9 cellular contexts compared by ENCODE assay signal in genomic region chr7:74097937-74098614, GRCh38. TPM values are rescaled to one million over a fixed set of nuclear protein-coding genes. Genes with fewer than 3 reads are reported as not detected.
DNase-seq lines count a peak whose midpoint lies in the region; ATAC-seq, FAIRE-seq and TF ChIP-seq lines count a peak whose summit lies in the region.
"Had no signal": no experiment of that assay in that cellular context is flagged by ENCODE, and none has a peak within 500 bp of the region (broad histone marks: within the 10 kb centered on the region; RNA-seq: fewer than 3 reads in every experiment).

No MANE protein-coding gene starts in this region.

- no peaks in the 10 kb centered on the region for H4K20me1 ChIP-seq in HepG2 (ENCODE audit: insufficient read depth, low read length)

- no peaks in the 10 kb centered on the region for H3K79me2 ChIP-seq in HepG2 (ENCODE audit: insufficient read depth, low read length)

- CTCF ChIA-PET in HepG2 (lab: Yijun Ruan, JAX; ENCODE audit: low intra/inter-chr PET ratio, low total read pairs), result no interaction called here

- no peaks in the 10 kb centered on the region for H3K4me1 ChIP-seq in HepG2 (ENCODE audit: insufficient read depth, low read length)

- H3K4me3 ChIP-seq in fibroblast of villous mesenchyme (ENCODE audit: low read depth, low read length) (no peak overlapping the region), HepG2 (replicated peaks in 1 of 3; ENCODE audit: insufficient read depth in 1 of 3, low read depth in 2 of 3, low read length in 3 of 3) (no peak overlapping the region)

- ATAC-seq in T-helper 17 cell (no peak), HepG2 (no peak)
- no peak for ATAC-seq in stimulated activated effector memory CD8-positive, alpha-beta T cell treated with anti-CD3 and anti-CD28 coated beads, Interleukin-12 subunit alpha, Interleukin-12 subunit beta, amount 100 ng/mL, for 72 hours

- H3K9ac ChIP-seq in HepG2 (ENCODE audit: insufficient read depth, low read depth, low read length), result no peak overlapping the region

- DNase-seq in GM03348 (ENCODE audit: low spot score), result peak; percentile 94
- no peak for DNase-seq in T-helper 17 cell
- DNase-seq in fibroblast of villous mesenchyme (ENCODE audit: low read depth), result peak; percentile 97
- DNase-seq in stimulated activated effector memory CD8-positive, alpha-beta T cell treated with anti-CD3 and anti-CD28 coated beads, Interleukin-12 subunit alpha, Interleukin-12 subunit beta, amount 100 ng/mL, for 72 hours (ENCODE audit: low spot score in 2 of 2), result no peak
- no peak for DNase-seq in HepG2 (ENCODE audit: low spot score)
- DNase-seq in NCI-H1694 treated with DMSO at 0.1 percent for 48 hours (lab: John Stamatoyannopoulos, UW), result no peak
- DNase-seq in activated CD4-positive, CD25-positive, alpha-beta regulatory T cell (lab: John Stamatoyannopoulos, UW), result no peak
- no peak for DNase-seq in DMS 273 treated with DMSO at 0.1 percent for 48 hours (lab: John Stamatoyannopoulos, UW)
- DNase-seq: activated naive CD4-positive, alpha-beta T cell treated with anti-CD3 and anti-CD28 coated beads for 36 hours had no signal

- H2AFZ ChIP-seq in HepG2 (ENCODE audit: low read length), result no peak overlapping the region

- TF ChIP-seq EP300 in HepG2 (IDR thresholded peaks at IDR 0.05; ENCODE audit: low read depth in 2 of 2, low read length in 2 of 2), result no peak
- TF ChIP-seq EP300 in HepG2 (CRISPR knock-in tag; IDR thresholded peaks at IDR 0.05; ENCODE audit: borderline replicate concordance), result no peak

- FAIRE-seq in HepG2 (lab: Jason Lieb, UNC), result no peak

- TF ChIP-seq CTCF in fibroblast of villous mesenchyme (IDR thresholded peaks at IDR 0.05; ENCODE audit: insufficient read depth, low read depth, low read length) (no peak), HepG2 (CRISPR knock-in tag; IDR thresholded peaks at IDR 0.05) (no peak)

- intact Hi-C loops in HepG2 (cut with micrococcal nuclease; ENCODE audit: unreplicated experiment), result no loop called here

- H3K4me2 ChIP-seq in HepG2 (ENCODE audit: low read depth, low read length), result no peak overlapping the region

- no peaks in the 10 kb centered on the region for H3K9me3 Mint-ChIP-seq in stimulated activated effector memory CD8-positive, alpha-beta T cell treated with anti-CD3 and anti-CD28 coated beads, Interleukin-12 subunit alpha, Interleukin-12 subunit beta, amount 100 ng/mL, for 72 hours
- H3K9me3 Mint-ChIP-seq: activated naive CD4-positive, alpha-beta T cell treated with anti-CD3 and anti-CD28 coated beads for 36 hours had no signal

- H3K9me3 ChIP-seq in T-helper 17 cell (ENCODE audit: control insufficient read depth, low read length, poor library complexity, severe bottlenecking), result no peaks in the 10 kb centered on the region
- H3K9me3 ChIP-seq in HepG2 (ENCODE audit: low read length), result no peaks in the 10 kb centered on the region

- peaks cover 9% of the 10 kb centered on the region for H3K4me1 Mint-ChIP-seq in T-helper 17 cell
- peaks cover 24% of the 10 kb centered on the region for H3K4me1 Mint-ChIP-seq in stimulated activated effector memory CD8-positive, alpha-beta T cell treated with anti-CD3 and anti-CD28 coated beads, Interleukin-12 subunit alpha, Interleukin-12 subunit beta, amount 100 ng/mL, for 72 hours

- WGBS in HepG2 (ENCODE audit: low lambda C conversion rate), result over 99% methylated on average over 10 of the region's 11 CpGs

- no peak for TF ChIP-seq RAD21 in HepG2 (CRISPR knock-in tag; IDR thresholded peaks at IDR 0.05)

- H3K27ac ChIP-seq in HepG2 (ENCODE audit: extremely low read length, insufficient read depth, low read length), result no peak overlapping the region

- no peaks in the 10 kb centered on the region for H3K27me3 ChIP-seq in HepG2 (ENCODE audit: control insufficient read depth in 1 of 2, insufficient read depth in 2 of 2, low read length in 2 of 2)

- no peaks in the 10 kb centered on the region for H3K36me3 Mint-ChIP-seq in T-helper 17 cell (ENCODE audit: low read depth)
- peaks cover 68% of the 10 kb centered on the region for H3K36me3 Mint-ChIP-seq in stimulated activated effector memory CD8-positive, alpha-beta T cell treated with anti-CD3 and anti-CD28 coated beads, Interleukin-12 subunit alpha, Interleukin-12 subunit beta, amount 100 ng/mL, for 72 hours

- H3K4me3 Mint-ChIP-seq in T-helper 17 cell, result no peak overlapping the region
- H3K4me3 Mint-ChIP-seq in stimulated activated effector memory CD8-positive, alpha-beta T cell treated with anti-CD3 and anti-CD28 coated beads, Interleukin-12 subunit alpha, Interleukin-12 subunit beta, amount 100 ng/mL, for 72 hours, result no peak overlapping the region
- H3K4me3 Mint-ChIP-seq: activated naive CD4-positive, alpha-beta T cell treated with anti-CD3 and anti-CD28 coated beads for 36 hours had no signal

- H3K27ac Mint-ChIP-seq in T-helper 17 cell, result peak overlapping the region; percentile 11
- peak overlapping the region; percentile 56 for H3K27ac Mint-ChIP-seq in stimulated activated effector memory CD8-positive, alpha-beta T cell treated with anti-CD3 and anti-CD28 coated beads, Interleukin-12 subunit alpha, Interleukin-12 subunit beta, amount 100 ng/mL, for 72 hours
- H3K27ac Mint-ChIP-seq: activated naive CD4-positive, alpha-beta T cell treated with anti-CD3 and anti-CD28 coated beads for 36 hours had no signal

- no TSS peak for BruUV-seq in HepG2 (replicated peaks; lab: Mats Ljungman, UMichigan)

- H3K27me3 Mint-ChIP-seq in T-helper 17 cell, result no peaks in the 10 kb centered on the region

- in situ Hi-C loops in HepG2 (cut with HindIII; ENCODE audit: extremely low pct_ligation_motif_present, low pct_unique_long_range_greater_than_20kb), result no loop called here

- peaks cover 0 to 13% of the 10 kb centered on the region in 2 experiments; a peak in 3 of 5 replicates for H3K36me3 ChIP-seq in HepG2 (replicated peaks in 1 of 2; ENCODE audit: control insufficient read depth in 1 of 2, insufficient read depth in 2 of 2, low read length in 2 of 2)

- POLR2A ChIA-PET in HepG2 (lab: Yijun Ruan, JAX), result no interaction called here

- TF ChIP-seq POLR2A in HepG2 (IDR thresholded peaks at IDR 0.05; ENCODE audit: insufficient read depth in 1 of 2, low read depth in 2 of 2, low read length in 2 of 2), result no peak

TF ChIP-seq in HepG2, 621 proteins besides CTCF, POLR2A, EP300 and RAD21 (continues in another document):
- TF ChIP-seq ZBTB1 (CRISPR knock-in tag; IDR thresholded peaks at IDR 0.05; ENCODE audit: borderline replicate concordance) (no peak), ZNF354B (CRISPR knock-in tag; IDR thresholded peaks at IDR 0.05) (no peak), SALL2 (CRISPR knock-in tag; IDR thresholded peaks at IDR 0.05) (no peak), ZNF30 (CRISPR knock-in tag; IDR thresholded peaks at IDR 0.05) (no peak)

RNA-seq across cellular contexts. Expression of gene LIMK1, which starts 14.5 kb away (rescaled TPM):
- 10 to 100 TPM; 11.7 to 13.2 TPM for total RNA-seq in T-helper 17 cell
- 44.9 and 50.6 TPM in 2 replicates for total RNA-seq in fibroblast of villous mesenchyme
- 8.2 and 8.9 TPM in 2 replicates for total RNA-seq in HepG2 (2016; rRNA removed; fragmentation: Illumina TruSeq; extraction: Trizol)
- 4.6 and 5.6 TPM in 2 replicates for total RNA-seq in HepG2 (2016; cell fraction: cytosol; rRNA removed; fragmentation: Illumina TruSeq; extraction: Trizol; ENCODE audit: low read depth)
- total RNA-seq in HepG2 (2016; cell fraction: insoluble cytoplasmic fraction; rRNA removed; fragmentation: Illumina TruSeq; extraction: Trizol), result 6.7 and 8.6 TPM in 2 replicates
- 16.3 and 16.4 TPM in 2 replicates for total RNA-seq in HepG2 (2016; cell fraction: membrane; rRNA removed; fragmentation: Illumina TruSeq; extraction: Trizol)
- total RNA-seq in HepG2 (2016; cell fraction: nucleus; rRNA removed; fragmentation: Illumina TruSeq; extraction: Trizol), result 6.6 TPM in 2 replicates
- 18.8 and 22.5 TPM in 2 replicates for polyA plus RNA-seq in HepG2 (2011; rRNA removed)
- polyA plus RNA-seq in HepG2 (2011; cell fraction: cytosol; rRNA removed), result 12.2 and 13.7 TPM in 2 replicates
- 28.7 and 31.1 TPM in 2 replicates for polyA plus RNA-seq in HepG2 (2011; cell fraction: nucleus; rRNA removed)
- 8.3 and 10.9 TPM in 2 replicates for polyA plus RNA-seq in HepG2 (2012)
- 7.5 and 8.7 TPM in 2 replicates for polyA plus RNA-seq in HepG2 (2016; cell fraction: cytosol; fragmentation: Illumina TruSeq; extraction: Trizol; ENCODE audit: low read depth)
- 10.6 and 14.3 TPM in 2 replicates for polyA plus RNA-seq in HepG2 (2016; cell fraction: insoluble cytoplasmic fraction; fragmentation: Illumina TruSeq; extraction: Trizol; ENCODE audit: low read depth)
- 18.8 and 20.9 TPM in 2 replicates for polyA plus RNA-seq in HepG2 (2016; cell fraction: membrane; fragmentation: Illumina TruSeq; extraction: Trizol; ENCODE audit: low read depth)
- polyA plus RNA-seq in HepG2 (2016; cell fraction: nucleus; fragmentation: Illumina TruSeq; extraction: Trizol; ENCODE audit: insufficient read depth, low read depth), result 14.4 and 15.5 TPM in 2 replicates
- 36.5 and 57.3 TPM in 2 replicates for polyA minus RNA-seq in HepG2 (2011; rRNA and poly(A)+ RNA removed; ENCODE audit: low replicate concordance)
- 10.0 and 11.6 TPM in 2 replicates for polyA minus RNA-seq in HepG2 (2011; cell fraction: cytosol; rRNA and poly(A)+ RNA removed)
- 4.1 and 4.8 TPM in 2 replicates for polyA minus RNA-seq in HepG2 (2011; cell fraction: nucleus; rRNA and poly(A)+ RNA removed)

Comparison
In these comparisons a context has a peak if more than half of its experiments do, and no peak if none do; other contexts are left out.
1. DNase-seq: peak in GM03348 (single experiment) and fibroblast of villous mesenchyme (single experiment); none in T-helper 17 cell (0 of 3), stimulated activated effector memory CD8-positive, alpha-beta T cell treated with anti-CD3 and anti-CD28 coated beads, Interleukin-12 subunit alpha, Interleukin-12 subunit beta, amount 100 ng/mL, for 72 hours (0 of 2), HepG2 (single experiment), NCI-H1694 treated with DMSO at 0.1 percent for 48 hours (single experiment), activated CD4-positive, CD25-positive, alpha-beta regulatory T cell (0 of 4) and DMS 273 treated with DMSO at 0.1 percent for 48 hours (single experiment).